In the genomic region with DNA sequence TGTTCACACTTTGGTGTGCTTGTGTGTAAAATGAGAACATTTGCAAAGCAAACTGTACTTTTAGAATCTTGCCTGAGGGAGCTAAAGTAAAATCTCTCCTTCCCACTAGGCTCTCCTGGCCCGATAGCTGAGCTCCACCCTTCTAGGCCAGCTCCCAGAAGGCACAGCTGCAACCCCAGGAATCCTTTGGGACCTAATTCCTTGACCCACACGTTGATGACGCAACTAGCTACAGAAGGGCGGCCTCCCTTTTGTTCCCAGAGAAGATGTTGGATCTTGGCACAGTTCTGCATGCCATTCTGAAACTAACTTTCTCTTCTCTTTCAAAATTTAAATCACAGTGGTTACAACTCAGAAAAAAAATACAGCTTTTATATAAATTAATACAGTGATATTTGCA, we compare ENCODE assay signal across 1 cellular context.
TF ChIP-seq lines count a peak whose summit lies in the region.

No MANE protein-coding gene starts in this region.

TF ChIP-seq in IMR-90, 13 proteins besides CTCF, POLR2A, EP300 and RAD21 (continued from another document):
- TF ChIP-seq, protein P1, sequence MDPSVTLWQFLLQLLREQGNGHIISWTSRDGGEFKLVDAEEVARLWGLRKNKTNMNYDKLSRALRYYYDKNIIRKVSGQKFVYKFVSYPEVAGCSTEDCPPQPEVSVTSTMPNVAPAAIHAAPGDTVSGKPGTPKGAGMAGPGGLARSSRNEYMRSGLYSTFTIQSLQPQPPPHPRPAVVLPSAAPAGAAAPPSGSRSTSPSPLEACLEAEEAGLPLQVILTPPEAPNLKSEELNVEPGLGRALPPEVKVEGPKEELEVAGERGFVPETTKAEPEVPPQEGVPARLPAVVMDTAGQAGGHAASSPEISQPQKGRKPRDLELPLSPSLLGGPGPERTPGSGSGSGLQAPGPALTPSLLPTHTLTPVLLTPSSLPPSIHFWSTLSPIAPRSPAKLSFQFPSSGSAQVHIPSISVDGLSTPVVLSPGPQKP (IDR thresholded peaks at IDR 0.05; ENCODE audit: borderline replicate concordance, low read depth, low read length), result no peak
- TF ChIP-seq RCOR1 (IDR thresholded peaks at IDR 0.05; ENCODE audit: insufficient replicate concordance, low read length) (no peak), BHLHE40 (IDR thresholded peaks at IDR 0.05; ENCODE audit: low read depth, low read length) (no peak), MAZ (IDR thresholded peaks at IDR 0.05; ENCODE audit: borderline replicate concordance, low read depth, low read length) (no peak), MXI1 (IDR thresholded peaks at IDR 0.05; ENCODE audit: borderline replicate concordance, low read depth, low read length) (no peak), CHD1 (IDR thresholded peaks at IDR 0.05; ENCODE audit: low read depth, low read length) (no peak), FOS (IDR thresholded peaks at IDR 0.05; ENCODE audit: low read depth, low read length) (no peak), MAFK (IDR thresholded peaks at IDR 0.05; ENCODE audit: low read depth, low read length) (no peak)
